Comparison of ENCODE assay signal across 1 cellular context in genomic region chr1:203273206-203273868, GRCh38.
TF ChIP-seq lines count a peak whose summit lies in the region.

No MANE protein-coding gene starts in this region.

TF ChIP-seq in K562, 482 proteins besides CTCF, POLR2A, EP300 and RAD21 (continued from another document and continues in another):
- TF ChIP-seq CLOCK (CRISPR knock-in tag; IDR thresholded peaks at IDR 0.05; ENCODE audit: borderline replicate concordance), result no peak
- no peak for TF ChIP-seq SETDB1 (IDR thresholded peaks at IDR 0.05; ENCODE audit: low read length)
- no peak for TF ChIP-seq CHAMP1 (IDR thresholded peaks at IDR 0.05)
- no peak for TF ChIP-seq STAT5B (CRISPR knock-in tag; IDR thresholded peaks at IDR 0.05)
- no peak for TF ChIP-seq TFAM (CRISPR knock-in tag; conservative IDR thresholded peaks at IDR 0.05)
- no peak for TF ChIP-seq MLX (CRISPR knock-in tag; conservative IDR thresholded peaks at IDR 0.05)
- TF ChIP-seq MAZ (CRISPR knock-in tag; conservative IDR thresholded peaks at IDR 0.05 in 1 of 2, IDR thresholded peaks at IDR 0.05 in 1 of 2), result peak; percentile 52 to 88
- no peak for TF ChIP-seq CREB5 (CRISPR knock-in tag; IDR thresholded peaks at IDR 0.05)
- TF ChIP-seq BCOR (IDR thresholded peaks at IDR 0.05), result peak; percentile 73
- no peak for TF ChIP-seq RREB1 (CRISPR knock-in tag; IDR thresholded peaks at IDR 0.05)
- TF ChIP-seq ZNF232 (CRISPR knock-in tag; IDR thresholded peaks at IDR 0.05), result no peak
- TF ChIP-seq KLF10 (CRISPR knock-in tag; IDR thresholded peaks at IDR 0.05), result no peak
- TF ChIP-seq ZNF197 (CRISPR knock-in tag; IDR thresholded peaks at IDR 0.05; ENCODE audit: low read depth), result no peak
- no peak for TF ChIP-seq CHCHD3 (CRISPR knock-in tag; IDR thresholded peaks at IDR 0.05)
- peak; percentile 61 for TF ChIP-seq RB1 (IDR thresholded peaks at IDR 0.05; ENCODE audit: low read depth)
- TF ChIP-seq GTF3C2 (IDR thresholded peaks at IDR 0.05; ENCODE audit: borderline replicate concordance, extremely low read depth, insufficient read length), result no peak
- TF ChIP-seq ZBTB1 (CRISPR knock-in tag; IDR thresholded peaks at IDR 0.05; ENCODE audit: borderline replicate concordance, low read depth), result peak; percentile 39; the same call in 1 of the 2 replicates
- no peak for TF ChIP-seq POLR2AphosphoS2 (IDR thresholded peaks at IDR 0.05; ENCODE audit: low read length)
- TF ChIP-seq KDM4B (IDR thresholded peaks at IDR 0.05; ENCODE audit: borderline replicate concordance in 2 of 2, low read depth in 1 of 2), result no peak
- peak; percentile 87; the same call in 1 of the 2 replicates for TF ChIP-seq ESRRA (IDR thresholded peaks at IDR 0.05; ENCODE audit: borderline replicate concordance, low read depth)
- no peak for TF ChIP-seq HDAC6 (IDR thresholded peaks at IDR 0.05; ENCODE audit: low read depth, low read length)
- TF ChIP-seq ZNF277 (CRISPR knock-in tag; IDR thresholded peaks at IDR 0.05; ENCODE audit: borderline replicate concordance), result no peak
- TF ChIP-seq MTA3 (IDR thresholded peaks at IDR 0.05; ENCODE audit: borderline replicate concordance), result peak; percentile 64; the same call in 1 of the 2 replicates
- TF ChIP-seq L3MBTL2 (IDR thresholded peaks at IDR 0.05), result peak; percentile 72
- no peak for TF ChIP-seq GTF2F1 (IDR thresholded peaks at IDR 0.05; ENCODE audit: low read depth, low read length)
- TF ChIP-seq CREM (IDR thresholded peaks at IDR 0.05; ENCODE audit: low read depth), result peak; percentile 33; the same call in 1 of the 2 replicates
- no peak for TF ChIP-seq PCBP2 (IDR thresholded peaks at IDR 0.05; ENCODE audit: low read depth, low read length, poor library complexity, severe bottlenecking)
- TF ChIP-seq ZFP91 (CRISPR knock-in tag; IDR thresholded peaks at IDR 0.05), result no peak
- peak; percentile 60; the same call in 1 of the 2 replicates for TF ChIP-seq TARDBP (IDR thresholded peaks at IDR 0.05)
- no peak for TF ChIP-seq CBX5 (IDR thresholded peaks at IDR 0.05; ENCODE audit: borderline replicate concordance, low read depth)
- no peak for TF ChIP-seq ZNF41 (CRISPR knock-in tag; conservative IDR thresholded peaks at IDR 0.05)
- TF ChIP-seq PTBP1 (IDR thresholded peaks at IDR 0.05; ENCODE audit: low read depth, low read length), result no peak
- no peak for TF ChIP-seq ETV6 (IDR thresholded peaks at IDR 0.05; ENCODE audit: borderline replicate concordance in 1 of 2, low read depth in 2 of 2, low read length in 1 of 2)
- no peak for TF ChIP-seq ETV6 (CRISPR knock-in tag; IDR thresholded peaks at IDR 0.05; ENCODE audit: borderline replicate concordance)
- no peak for TF ChIP-seq CCNT2 (IDR thresholded peaks at IDR 0.05; ENCODE audit: borderline replicate concordance, extremely low read depth, insufficient read length, low read depth, low read length)
- peak; percentile 57 for TF ChIP-seq CTCFL (IDR thresholded peaks at IDR 0.05; ENCODE audit: borderline replicate concordance, insufficient read depth, low read depth, low read length, poor library complexity, severe bottlenecking)
- no peak for TF ChIP-seq NELFE (IDR thresholded peaks at IDR 0.05; ENCODE audit: insufficient read depth, insufficient read length)
- no peak for TF ChIP-seq ZNF174 (CRISPR knock-in tag; IDR thresholded peaks at IDR 0.05)
